ENCODE assay signal across 9 cellular contexts in the genomic region with DNA sequence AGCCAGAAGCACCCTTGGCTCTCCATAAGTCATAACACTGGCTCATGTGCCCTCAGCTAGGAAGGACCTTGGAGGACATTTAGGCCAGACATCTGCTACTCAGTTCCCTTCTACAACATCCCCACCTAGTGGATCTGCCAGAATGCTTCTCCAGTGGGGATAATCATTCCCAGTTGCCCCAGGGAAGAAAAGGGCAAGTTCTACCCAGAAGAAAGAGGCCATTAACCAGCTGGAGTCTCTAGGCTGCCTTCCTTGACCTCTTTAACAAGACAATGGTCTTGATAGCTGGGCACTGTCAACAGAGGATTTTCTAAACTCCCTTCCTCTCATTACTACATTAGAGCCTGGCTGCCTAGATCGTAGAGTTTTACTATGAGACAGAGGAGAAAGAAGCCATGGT. TPM values are rescaled to one million over a fixed set of nuclear protein-coding genes. Genes with fewer than 3 reads are reported as not detected.
DNase-seq lines count a peak whose midpoint lies in the region; ATAC-seq and TF ChIP-seq lines count a peak whose summit lies in the region.
"Had no signal": no experiment of that assay in that cellular context is flagged by ENCODE, and none has a peak within 500 bp of the region (broad histone marks: within the 10 kb centered on the region; RNA-seq: fewer than 3 reads in every experiment).

No MANE protein-coding gene starts in this region.

- peaks cover 3% of the 10 kb centered on the region for H3K9me3 ChIP-seq in vagina

- intact Hi-C loops in vagina (cut with DNase I) = no loop called here

- no peak overlapping the region for H3K27ac ChIP-seq in vagina

- in situ Hi-C loops in KBM-7 (cut with MboI; ENCODE audit: low pct_unique_long_range_greater_than_20kb, low sequenced_read_pairs) = no loop called here
- in situ Hi-C loops in astrocyte of the spinal cord (cut with HindIII; ENCODE audit: low sequenced_read_pairs) = no loop called here

- H3K4me3 ChIP-seq in astrocyte of the spinal cord (ENCODE audit: low read depth, low read length) = no peak overlapping the region
- H3K4me3 ChIP-seq in vagina = no peak overlapping the region

- H3K4me1 ChIP-seq in vagina = no peaks in the 10 kb centered on the region

- DNase-seq in COLO829 (ENCODE audit: low spot score) = peak; percentile 68
- DNase-seq in KBM-7 = peak; percentile 54
- no peak for DNase-seq in astrocyte of the spinal cord (ENCODE audit: low read depth, low spot score)
- peak; percentile 33 for DNase-seq in kidney glomerular epithelial cell (lab: John Stamatoyannopoulos, UW)
- no peak for DNase-seq in stimulated activated naive CD8-positive, alpha-beta T cell treated with anti-CD3 and anti-CD28 coated beads, Interleukin-15, Interleukin-2, amounts not matched to agents 100 U/mL and 50 U/mL, for 24 hours
- DNase-seq in activated CD4-positive, CD25-positive, alpha-beta regulatory T cell treated with anti-CD3 and anti-CD28 coated beads, Interleukin-2, amount 50 U/mL, for 72 hours = no peak
- DNase-seq in vagina (ENCODE audit: extremely low spot score in 2 of 2) = no peak
- no peak for DNase-seq in amniotic stem cell (lab: John Stamatoyannopoulos, UW)

- TF ChIP-seq CTCF in astrocyte of the spinal cord (IDR thresholded peaks at IDR 0.05; ENCODE audit: low read depth, low read length) = peak; percentile 59
- TF ChIP-seq CTCF in vagina (IDR thresholded peaks at IDR 0.05) = no peak

- TF ChIP-seq POLR2A in vagina (IDR thresholded peaks at IDR 0.05) = no peak

- no peaks in the 10 kb centered on the region for H3K27me3 ChIP-seq in vagina

- H3K36me3 ChIP-seq in vagina = no peaks in the 10 kb centered on the region

- ATAC-seq in stimulated activated naive CD8-positive, alpha-beta T cell treated with anti-CD3 and anti-CD28 coated beads, Interleukin-15, Interleukin-2, amounts not matched to agents 100 U/mL and 50 U/mL, for 24 hours = no peak

RNA-seq across cellular contexts. Expression of gene LGI2, which starts 42.0 kb away (rescaled TPM):
- total RNA-seq in vagina = 0.98 TPM
- total RNA-seq: activated CD8-positive, alpha-beta memory T cell treated with anti-CD3 and anti-CD28 coated beads for 36 hours had no signal

Comparison
In these comparisons a context has a peak if more than half of its experiments do, and no peak if none do; other contexts are left out.
1. DNase-seq: peak in COLO829 (single experiment), KBM-7 (single experiment) and kidney glomerular epithelial cell (single experiment); none in astrocyte of the spinal cord (single experiment), stimulated activated naive CD8-positive, alpha-beta T cell treated with anti-CD3 and anti-CD28 coated beads, Interleukin-15, Interleukin-2, amounts not matched to agents 100 U/mL and 50 U/mL, for 24 hours (single experiment), activated CD4-positive, CD25-positive, alpha-beta regulatory T cell treated with anti-CD3 and anti-CD28 coated beads, Interleukin-2, amount 50 U/mL, for 72 hours (single experiment), vagina (0 of 2) and amniotic stem cell (single experiment).